Comparison of ENCODE assay signal across 1 cellular context in the genomic region with DNA sequence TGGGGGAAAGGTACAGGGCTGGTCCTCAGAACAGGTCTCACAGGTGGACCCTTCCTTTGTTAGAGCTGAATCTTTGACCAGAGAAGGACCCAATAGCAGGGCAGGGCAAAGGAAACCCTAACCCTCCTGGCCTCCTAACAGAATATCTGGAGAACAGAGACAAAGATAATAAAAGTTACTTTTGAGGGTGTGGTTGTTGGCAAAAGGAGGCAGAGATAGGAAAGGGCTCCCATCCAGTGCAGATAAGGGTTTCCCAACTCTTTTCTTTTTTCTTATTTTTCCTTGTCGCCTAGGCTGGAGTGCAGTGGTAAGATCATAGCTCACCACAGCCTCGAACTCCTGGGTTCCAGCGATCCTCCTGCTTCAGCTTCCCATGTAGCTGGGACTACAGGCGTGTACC.
TF ChIP-seq lines count a peak whose summit lies in the region.

No MANE protein-coding gene starts in this region.

TF ChIP-seq in K562, 482 proteins besides CTCF, POLR2A, EP300 and RAD21 (continues in another document):
- TF ChIP-seq, protein P1, sequence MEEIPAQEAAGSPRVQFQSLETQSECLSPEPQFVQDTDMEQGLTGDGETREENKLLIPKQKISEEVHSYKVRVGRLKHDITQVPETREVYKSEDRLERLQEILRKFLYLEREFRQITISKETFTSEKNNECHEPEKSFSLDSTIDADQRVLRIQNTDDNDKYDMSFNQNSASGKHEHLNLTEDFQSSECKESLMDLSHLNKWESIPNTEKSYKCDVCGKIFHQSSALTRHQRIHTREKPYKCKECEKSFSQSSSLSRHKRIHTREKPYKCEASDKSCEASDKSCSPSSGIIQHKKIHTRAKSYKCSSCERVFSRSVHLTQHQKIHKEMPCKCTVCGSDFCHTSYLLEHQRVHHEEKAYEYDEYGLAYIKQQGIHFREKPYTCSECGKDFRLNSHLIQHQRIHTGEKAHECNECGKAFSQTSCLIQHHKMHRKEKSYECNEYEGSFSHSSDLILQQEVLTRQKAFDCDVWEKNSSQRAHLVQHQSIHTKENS (CRISPR knock-in tag; IDR thresholded peaks at IDR 0.05), result no peak
- TF ChIP-seq ZEB2 (IDR thresholded peaks at IDR 0.05), result 0 out of 2 replicates have a peak, but pooled peaks have one; percentile 32
- TF ChIP-seq, protein P2, sequence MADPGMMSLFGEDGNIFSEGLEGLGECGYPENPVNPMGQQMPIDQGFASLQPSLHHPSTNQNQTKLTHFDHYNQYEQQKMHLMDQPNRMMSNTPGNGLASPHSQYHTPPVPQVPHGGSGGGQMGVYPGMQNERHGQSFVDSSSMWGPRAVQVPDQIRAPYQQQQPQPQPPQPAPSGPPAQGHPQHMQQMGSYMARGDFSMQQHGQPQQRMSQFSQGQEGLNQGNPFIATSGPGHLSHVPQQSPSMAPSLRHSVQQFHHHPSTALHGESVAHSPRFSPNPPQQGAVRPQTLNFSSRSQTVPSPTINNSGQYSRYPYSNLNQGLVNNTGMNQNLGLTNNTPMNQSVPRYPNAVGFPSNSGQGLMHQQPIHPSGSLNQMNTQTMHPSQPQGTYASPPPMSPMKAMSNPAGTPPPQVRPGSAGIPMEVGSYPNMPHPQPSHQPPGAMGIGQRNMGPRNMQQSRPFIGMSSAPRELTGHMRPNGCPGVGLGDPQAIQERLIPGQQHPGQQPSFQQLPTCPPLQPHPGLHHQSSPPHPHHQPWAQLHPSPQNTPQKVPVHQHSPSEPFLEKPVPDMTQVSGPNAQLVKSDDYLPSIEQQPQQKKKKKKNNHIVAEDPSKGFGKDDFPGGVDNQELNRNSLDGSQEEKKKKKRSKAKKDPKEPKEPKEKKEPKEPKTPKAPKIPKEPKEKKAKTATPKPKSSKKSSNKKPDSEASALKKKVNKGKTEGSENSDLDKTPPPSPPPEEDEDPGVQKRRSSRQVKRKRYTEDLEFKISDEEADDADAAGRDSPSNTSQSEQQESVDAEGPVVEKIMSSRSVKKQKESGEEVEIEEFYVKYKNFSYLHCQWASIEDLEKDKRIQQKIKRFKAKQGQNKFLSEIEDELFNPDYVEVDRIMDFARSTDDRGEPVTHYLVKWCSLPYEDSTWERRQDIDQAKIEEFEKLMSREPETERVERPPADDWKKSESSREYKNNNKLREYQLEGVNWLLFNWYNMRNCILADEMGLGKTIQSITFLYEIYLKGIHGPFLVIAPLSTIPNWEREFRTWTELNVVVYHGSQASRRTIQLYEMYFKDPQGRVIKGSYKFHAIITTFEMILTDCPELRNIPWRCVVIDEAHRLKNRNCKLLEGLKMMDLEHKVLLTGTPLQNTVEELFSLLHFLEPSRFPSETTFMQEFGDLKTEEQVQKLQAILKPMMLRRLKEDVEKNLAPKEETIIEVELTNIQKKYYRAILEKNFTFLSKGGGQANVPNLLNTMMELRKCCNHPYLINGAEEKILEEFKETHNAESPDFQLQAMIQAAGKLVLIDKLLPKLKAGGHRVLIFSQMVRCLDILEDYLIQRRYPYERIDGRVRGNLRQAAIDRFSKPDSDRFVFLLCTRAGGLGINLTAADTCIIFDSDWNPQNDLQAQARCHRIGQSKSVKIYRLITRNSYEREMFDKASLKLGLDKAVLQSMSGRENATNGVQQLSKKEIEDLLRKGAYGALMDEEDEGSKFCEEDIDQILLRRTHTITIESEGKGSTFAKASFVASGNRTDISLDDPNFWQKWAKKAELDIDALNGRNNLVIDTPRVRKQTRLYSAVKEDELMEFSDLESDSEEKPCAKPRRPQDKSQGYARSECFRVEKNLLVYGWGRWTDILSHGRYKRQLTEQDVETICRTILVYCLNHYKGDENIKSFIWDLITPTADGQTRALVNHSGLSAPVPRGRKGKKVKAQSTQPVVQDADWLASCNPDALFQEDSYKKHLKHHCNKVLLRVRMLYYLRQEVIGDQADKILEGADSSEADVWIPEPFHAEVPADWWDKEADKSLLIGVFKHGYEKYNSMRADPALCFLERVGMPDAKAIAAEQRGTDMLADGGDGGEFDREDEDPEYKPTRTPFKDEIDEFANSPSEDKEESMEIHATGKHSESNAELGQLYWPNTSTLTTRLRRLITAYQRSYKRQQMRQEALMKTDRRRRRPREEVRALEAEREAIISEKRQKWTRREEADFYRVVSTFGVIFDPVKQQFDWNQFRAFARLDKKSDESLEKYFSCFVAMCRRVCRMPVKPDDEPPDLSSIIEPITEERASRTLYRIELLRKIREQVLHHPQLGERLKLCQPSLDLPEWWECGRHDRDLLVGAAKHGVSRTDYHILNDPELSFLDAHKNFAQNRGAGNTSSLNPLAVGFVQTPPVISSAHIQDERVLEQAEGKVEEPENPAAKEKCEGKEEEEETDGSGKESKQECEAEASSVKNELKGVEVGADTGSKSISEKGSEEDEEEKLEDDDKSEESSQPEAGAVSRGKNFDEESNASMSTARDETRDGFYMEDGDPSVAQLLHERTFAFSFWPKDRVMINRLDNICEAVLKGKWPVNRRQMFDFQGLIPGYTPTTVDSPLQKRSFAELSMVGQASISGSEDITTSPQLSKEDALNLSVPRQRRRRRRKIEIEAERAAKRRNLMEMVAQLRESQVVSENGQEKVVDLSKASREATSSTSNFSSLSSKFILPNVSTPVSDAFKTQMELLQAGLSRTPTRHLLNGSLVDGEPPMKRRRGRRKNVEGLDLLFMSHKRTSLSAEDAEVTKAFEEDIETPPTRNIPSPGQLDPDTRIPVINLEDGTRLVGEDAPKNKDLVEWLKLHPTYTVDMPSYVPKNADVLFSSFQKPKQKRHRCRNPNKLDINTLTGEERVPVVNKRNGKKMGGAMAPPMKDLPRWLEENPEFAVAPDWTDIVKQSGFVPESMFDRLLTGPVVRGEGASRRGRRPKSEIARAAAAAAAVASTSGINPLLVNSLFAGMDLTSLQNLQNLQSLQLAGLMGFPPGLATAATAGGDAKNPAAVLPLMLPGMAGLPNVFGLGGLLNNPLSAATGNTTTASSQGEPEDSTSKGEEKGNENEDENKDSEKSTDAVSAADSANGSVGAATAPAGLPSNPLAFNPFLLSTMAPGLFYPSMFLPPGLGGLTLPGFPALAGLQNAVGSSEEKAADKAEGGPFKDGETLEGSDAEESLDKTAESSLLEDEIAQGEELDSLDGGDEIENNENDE (IDR thresholded peaks at IDR 0.05; ENCODE audit: low read depth, low read length), result no peak
- no peak for TF ChIP-seq ZBTB43 (CRISPR knock-in tag; IDR thresholded peaks at IDR 0.05)
- TF ChIP-seq RBM22 (IDR thresholded peaks at IDR 0.05; ENCODE audit: low read depth, low read length, poor library complexity, severe bottlenecking), result no peak
- TF ChIP-seq MECOM (CRISPR knock-in tag; IDR thresholded peaks at IDR 0.05), result 0 out of 2 replicates have a peak, but pooled peaks have one; percentile 49
- TF ChIP-seq, protein P3, sequence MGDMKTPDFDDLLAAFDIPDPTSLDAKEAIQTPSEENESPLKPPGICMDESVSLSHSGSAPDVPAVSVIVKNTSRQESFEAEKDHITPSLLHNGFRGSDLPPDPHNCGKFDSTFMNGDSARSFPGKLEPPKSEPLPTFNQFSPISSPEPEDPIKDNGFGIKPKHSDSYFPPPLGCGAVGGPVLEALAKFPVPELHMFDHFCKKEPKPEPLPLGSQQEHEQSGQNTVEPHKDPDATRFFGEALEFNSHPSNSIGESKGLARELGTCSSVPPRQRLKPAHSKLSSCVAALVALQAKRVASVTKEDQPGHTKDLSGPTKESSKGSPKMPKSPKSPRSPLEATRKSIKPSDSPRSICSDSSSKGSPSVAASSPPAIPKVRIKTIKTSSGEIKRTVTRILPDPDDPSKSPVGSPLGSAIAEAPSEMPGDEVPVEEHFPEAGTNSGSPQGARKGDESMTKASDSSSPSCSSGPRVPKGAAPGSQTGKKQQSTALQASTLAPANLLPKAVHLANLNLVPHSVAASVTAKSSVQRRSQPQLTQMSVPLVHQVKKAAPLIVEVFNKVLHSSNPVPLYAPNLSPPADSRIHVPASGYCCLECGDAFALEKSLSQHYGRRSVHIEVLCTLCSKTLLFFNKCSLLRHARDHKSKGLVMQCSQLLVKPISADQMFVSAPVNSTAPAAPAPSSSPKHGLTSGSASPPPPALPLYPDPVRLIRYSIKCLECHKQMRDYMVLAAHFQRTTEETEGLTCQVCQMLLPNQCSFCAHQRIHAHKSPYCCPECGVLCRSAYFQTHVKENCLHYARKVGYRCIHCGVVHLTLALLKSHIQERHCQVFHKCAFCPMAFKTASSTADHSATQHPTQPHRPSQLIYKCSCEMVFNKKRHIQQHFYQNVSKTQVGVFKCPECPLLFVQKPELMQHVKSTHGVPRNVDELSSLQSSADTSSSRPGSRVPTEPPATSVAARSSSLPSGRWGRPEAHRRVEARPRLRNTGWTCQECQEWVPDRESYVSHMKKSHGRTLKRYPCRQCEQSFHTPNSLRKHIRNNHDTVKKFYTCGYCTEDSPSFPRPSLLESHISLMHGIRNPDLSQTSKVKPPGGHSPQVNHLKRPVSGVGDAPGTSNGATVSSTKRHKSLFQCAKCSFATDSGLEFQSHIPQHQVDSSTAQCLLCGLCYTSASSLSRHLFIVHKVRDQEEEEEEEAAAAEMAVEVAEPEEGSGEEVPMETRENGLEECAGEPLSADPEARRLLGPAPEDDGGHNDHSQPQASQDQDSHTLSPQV (IDR thresholded peaks at IDR 0.05), result 0 out of 2 replicates have a peak, but pooled peaks have one; percentile 55
- TF ChIP-seq TRIM24 (IDR thresholded peaks at IDR 0.05), result peak in 1 of 2 experiments; percentile 66; a peak in 2 of 4 replicates
- TF ChIP-seq KLF1 (tag; IDR thresholded peaks at IDR 0.05), result no peak
- TF ChIP-seq RFX7 (CRISPR knock-in tag; IDR thresholded peaks at IDR 0.05), result no peak
- peak; percentile 76 for TF ChIP-seq DPF2 (IDR thresholded peaks at IDR 0.05)
- peak; percentile 84 for TF ChIP-seq CBFA2T3 (IDR thresholded peaks at IDR 0.05)
- no peak for TF ChIP-seq ZNF609 (CRISPR knock-in tag; IDR thresholded peaks at IDR 0.05; ENCODE audit: borderline replicate concordance)
- TF ChIP-seq POLR2AphosphoS5 (IDR thresholded peaks at IDR 0.05; ENCODE audit: control insufficient read depth, insufficient read depth, low read depth, low read length), result 0 out of 2 replicates have a peak, but pooled peaks have one; percentile 53
- peak; percentile 17; the same call in 1 of the 2 replicates for TF ChIP-seq CTBP1 (IDR thresholded peaks at IDR 0.05; ENCODE audit: borderline replicate concordance)
- peak; percentile 75 for TF ChIP-seq TAL1 (IDR thresholded peaks at IDR 0.05)
- no peak for TF ChIP-seq XRCC4 (IDR thresholded peaks at IDR 0.05; ENCODE audit: extremely low read depth, insufficient read depth, insufficient read length)
- no peak for TF ChIP-seq NR4A1 (CRISPR knock-in tag; IDR thresholded peaks at IDR 0.05)
- peak; percentile 45; the same call in 1 of the 2 replicates for TF ChIP-seq NR4A1 (tag; IDR thresholded peaks at IDR 0.05)
- no peak for TF ChIP-seq GTF2F1 (IDR thresholded peaks at IDR 0.05; ENCODE audit: low read depth, low read length)
- peak in 1 of 2 experiments; percentile 69; a peak in 1 of 4 replicates for TF ChIP-seq RCOR1 (IDR thresholded peaks at IDR 0.05; ENCODE audit: borderline replicate concordance in 1 of 2, low read depth in 2 of 2, low read length in 2 of 2)
- peak; percentile 78 for TF ChIP-seq TEAD4 (IDR thresholded peaks at IDR 0.05; ENCODE audit: low read length)
- TF ChIP-seq TEAD4 (CRISPR knock-in tag; IDR thresholded peaks at IDR 0.05; ENCODE audit: borderline replicate concordance), result no peak
- TF ChIP-seq, protein P4, sequence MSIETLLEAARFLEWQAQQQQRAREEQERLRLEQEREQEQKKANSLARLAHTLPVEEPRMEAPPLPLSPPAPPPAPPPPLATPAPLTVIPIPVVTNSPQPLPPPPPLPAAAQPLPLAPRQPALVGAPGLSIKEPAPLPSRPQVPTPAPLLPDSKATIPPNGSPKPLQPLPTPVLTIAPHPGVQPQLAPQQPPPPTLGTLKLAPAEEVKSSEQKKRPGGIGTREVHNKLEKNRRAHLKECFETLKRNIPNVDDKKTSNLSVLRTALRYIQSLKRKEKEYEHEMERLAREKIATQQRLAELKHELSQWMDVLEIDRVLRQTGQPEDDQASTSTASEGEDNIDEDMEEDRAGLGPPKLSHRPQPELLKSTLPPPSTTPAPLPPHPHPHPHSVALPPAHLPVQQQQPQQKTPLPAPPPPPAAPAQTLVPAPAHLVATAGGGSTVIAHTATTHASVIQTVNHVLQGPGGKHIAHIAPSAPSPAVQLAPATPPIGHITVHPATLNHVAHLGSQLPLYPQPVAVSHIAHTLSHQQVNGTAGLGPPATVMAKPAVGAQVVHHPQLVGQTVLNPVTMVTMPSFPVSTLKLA (conservative IDR thresholded peaks at IDR 0.05), result 0 out of 4 replicates have a peak, but pooled peaks of 1 of the 2 experiments have one; percentile 30
- no peak for TF ChIP-seq ILK (tag; IDR thresholded peaks at IDR 0.05; ENCODE audit: borderline replicate concordance, low read depth)
